ENCODE assay signal across 8 cellular contexts in the genomic region with DNA sequence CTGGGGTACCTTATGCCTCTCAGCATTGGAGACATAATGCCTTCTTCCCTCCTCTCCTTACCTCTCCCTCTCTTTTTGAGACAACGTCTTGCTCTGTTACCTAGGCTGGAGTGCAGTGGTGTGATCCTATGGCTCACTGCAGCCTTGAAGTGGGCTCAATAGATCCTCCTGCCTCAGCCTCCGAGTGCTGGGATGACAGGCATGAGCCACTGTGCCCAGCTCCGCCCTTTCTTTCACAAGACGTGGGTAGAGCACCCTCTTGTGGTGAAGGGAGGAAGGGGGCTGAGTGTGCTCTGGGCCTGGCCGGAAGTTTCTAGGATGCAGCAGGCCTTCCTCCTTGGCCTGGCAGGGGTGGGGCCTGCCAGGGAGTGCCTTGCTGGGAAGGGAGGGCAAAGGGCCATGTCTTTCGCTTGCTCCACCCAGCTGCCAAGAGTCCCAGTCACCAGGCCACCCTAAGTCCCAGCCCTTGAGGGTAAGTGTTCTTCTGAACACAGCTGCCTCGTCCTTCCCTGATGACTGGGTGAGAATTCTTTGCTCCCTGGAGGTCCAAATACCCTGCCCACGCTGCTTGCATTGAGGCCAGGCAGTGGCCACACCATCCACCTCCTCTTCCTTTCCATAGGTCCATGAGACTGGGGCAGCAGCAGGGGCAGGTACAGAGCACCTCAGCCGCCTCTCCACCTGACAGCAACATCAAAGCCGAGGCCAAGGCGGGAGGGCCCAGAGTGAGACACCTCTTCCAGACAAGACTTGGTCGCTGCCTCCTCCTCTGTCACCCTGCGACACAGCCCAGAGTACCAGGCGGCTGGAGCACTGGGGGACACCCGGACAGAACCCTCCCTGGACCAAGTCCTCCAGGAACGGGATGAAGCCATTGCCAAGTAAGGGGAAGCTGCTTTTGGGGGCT. TPM values are rescaled to one million over a fixed set of nuclear protein-coding genes. Genes with fewer than 3 reads are reported as not detected.
DNase-seq lines count a peak whose midpoint lies in the region; ATAC-seq and TF ChIP-seq lines count a peak whose summit lies in the region.

No MANE protein-coding gene starts in this region.

- no peaks in the 10 kb centered on the region for H3K9me3 ChIP-seq in adrenal gland (replicated peaks in 1 of 3)
- H3K9me3 ChIP-seq in right cardiac atrium (ENCODE audit: control insufficient read depth, low read length), result no peaks in the 10 kb centered on the region
- no peaks in the 10 kb centered on the region for H3K9me3 ChIP-seq in spleen

- peak overlapping the region in 2 of 5 donors; percentile 49 to 79 for H3K27ac ChIP-seq in adrenal gland
- no peak overlapping the region for H3K27ac ChIP-seq in right cardiac atrium (ENCODE audit: low read length)
- H3K27ac ChIP-seq in spleen, result peak overlapping the region; percentile 6 to 89 (median 69)

- H3K4me1 ChIP-seq in adrenal gland (replicated peaks in 1 of 2), result peaks cover 7 to 8% of the 10 kb centered on the region in 2 donors
- no peaks in the 10 kb centered on the region for H3K4me1 ChIP-seq in right cardiac atrium (ENCODE audit: control insufficient read depth, insufficient read depth, low read length)
- peaks cover 6 to 57% (median 31%) of the 10 kb centered on the region in 6 donors for H3K4me1 ChIP-seq in spleen

- intact Hi-C loops in adrenal gland (cut with DNase I) (no loop called here), right cardiac atrium (cut with DNase I) (no loop called here), spleen (cut with DNase I; ENCODE audit: low total_unique reads) (loop anchor here (5.0 to 10.0 kb wide), 2 partner anchors 50 to 117 kb away; a partner anchor contains a TSS)

- no peak overlapping the region for H3K4me3 ChIP-seq in adrenal gland
- no peak overlapping the region for H3K4me3 ChIP-seq in right cardiac atrium (ENCODE audit: low read length)
- H3K4me3 ChIP-seq in spleen, result peak overlapping the region in 1 of 8 donors; percentile 9

- ATAC-seq in right cardiac atrium, result peak; percentile 26 to 33
- ATAC-seq in HG02884 (IDR thresholded peaks at IDR 0.05; ENCODE audit: unreplicated experiment), result no peak

- WGBS in adrenal gland, 4 donors, result 55 to 67% (median 61%) methylated on average over 13 to 16 of the region's 16 CpGs
- WGBS in right cardiac atrium, result 61% methylated on average over 16 of the region's 16 CpGs
- 37 to 70% (median 61%) methylated on average over 6 to 16 of the region's 16 CpGs for WGBS in spleen, 5 donors

- TF ChIP-seq CTCF in adrenal gland (IDR thresholded peaks at IDR 0.05), result peak; percentile 70 to 93 (median 77)
- TF ChIP-seq CTCF in spleen (IDR thresholded peaks at IDR 0.05 in 8 of 11, conservative IDR thresholded peaks at IDR 0.05 in 3 of 11), result peak; percentile 81 to 98 (median 95)

- TF ChIP-seq POLR2A in adrenal gland (IDR thresholded peaks at IDR 0.05) (no peak), spleen (IDR thresholded peaks at IDR 0.05) (no peak)

- peaks cover 0 to 7% of the 10 kb centered on the region in 2 donors for H3K36me3 ChIP-seq in adrenal gland (replicated peaks in 1 of 2)
- H3K36me3 ChIP-seq in spleen, result peaks cover 0 to 23% (median 14%) of the 10 kb centered on the region in 6 donors

- no peaks in the 10 kb centered on the region for H3K27me3 ChIP-seq in adrenal gland
- no peaks in the 10 kb centered on the region for H3K27me3 ChIP-seq in right cardiac atrium (ENCODE audit: control insufficient read depth, insufficient read depth)
- H3K27me3 ChIP-seq in spleen (replicated peaks in 1 of 7), result no peaks in the 10 kb centered on the region

- peak; percentile 53 for DNase-seq in DMS114 treated with DMSO at 0.1 percent for 48 hours (lab: John Stamatoyannopoulos, UW; ENCODE audit: unreplicated experiment)
- DNase-seq in HCEC 1CT, result peak; percentile 74
- peak; percentile 80 for DNase-seq in NCI-H146 (lab: John Stamatoyannopoulos, UW)
- DNase-seq in T follicular helper cell (ENCODE audit: low read depth), result peak; percentile 76
- DNase-seq in adrenal gland, result peak; percentile 71 to 92 (median 82)
- DNase-seq in right cardiac atrium, result peak; percentile 68 to 83 (median 82)
- peak; percentile 93 for DNase-seq in spleen

RNA-seq across cellular contexts. Expression of a gene that starts 3.7 kb away (rescaled TPM):
- total RNA-seq in adrenal gland (10 to 100 TPM; 13.0 to 20.5 (median 18.2) TPM), right cardiac atrium (10 to 100 TPM; 21.1 to 28.7 (median 23.9) TPM), spleen (10 to 100 TPM; 11.4 to 26.0 (median 20.6) TPM)
- polyA plus RNA-seq in adrenal gland (10 to 100 TPM; 15.4 to 41.6 (median 39.2) TPM), right cardiac atrium (31.2 TPM), spleen (10 to 100 TPM; 13.3 to 17.6 (median 16.3) TPM)

RNA-seq across cellular contexts. Expression of a gene that starts 15.4 kb away (rescaled TPM):
- total RNA-seq in adrenal gland (1 to 10 TPM in 7 of 8 donors, under 1 TPM in 1; 0.52 to 8.0 (median 4.2) TPM), right cardiac atrium (1 to 10 TPM; 1.7 to 3.1 (median 2.3) TPM), spleen (1 to 10 TPM; 4.2 to 7.8 (median 5.6) TPM)
- polyA plus RNA-seq in adrenal gland (10 to 100 TPM in 1 of 3 donors, 1 to 10 TPM in 2; 5.3 to 28.1 (median 7.2) TPM), right cardiac atrium (1.8 TPM), spleen (1 to 10 TPM; 1.3 to 3.1 (median 1.8) TPM)

RNA-seq across cellular contexts. Expression of a gene that starts 35.2 kb away (rescaled TPM):
- total RNA-seq in adrenal gland (under 1 TPM in 4 of 8 donors, not detected in 4; 0.22 to 0.72 (median 0.42) TPM), right cardiac atrium (not detected), spleen (not detected)
- polyA plus RNA-seq in adrenal gland (under 1 TPM in 2 of 3 donors, not detected in 1; 0.24 to 0.40 TPM), right cardiac atrium (not detected), spleen (under 1 TPM; 0.13 to 0.26 (median 0.26) TPM)

RNA-seq across cellular contexts. Expression of a gene that starts 51.5 kb away (rescaled TPM):
- total RNA-seq in adrenal gland (10 to 100 TPM; 34.7 to 69.4 (median 61.1) TPM), right cardiac atrium (10 to 100 TPM; 53.0 to 72.0 (median 58.9) TPM), spleen (10 to 100 TPM; 44.2 to 54.8 (median 54.0) TPM)
- polyA plus RNA-seq in adrenal gland (100 to 1,000 TPM in 2 of 3 donors, 10 to 100 TPM in 1; 79.5 to 123 (median 115) TPM), right cardiac atrium (97.5 TPM), spleen (10 to 100 TPM; 62.5 to 71.4 (median 70.7) TPM)

RNA-seq across cellular contexts. Expression of a gene that starts 51.6 kb away (rescaled TPM):
- total RNA-seq in adrenal gland (10 to 100 TPM in 7 of 8 donors, 1 to 10 TPM in 1; 9.0 to 28.2 (median 18.3) TPM), right cardiac atrium (10 to 100 TPM; 14.5 to 21.1 (median 17.6) TPM), spleen (10 to 100 TPM in 2 of 7 donors, 1 to 10 TPM in 5; 5.6 to 12.7 (median 8.6) TPM)
- polyA plus RNA-seq in adrenal gland (10 to 100 TPM in 2 of 3 donors, 1 to 10 TPM in 1; 9.9 to 14.8 (median 13.9) TPM), right cardiac atrium (20.1 TPM), spleen (10 to 100 TPM in 1 of 3 donors, 1 to 10 TPM in 2; 6.1 to 10.3 (median 8.7) TPM)
